Comparison of ENCODE assay signal across 8 cellular contexts in the genomic region with DNA sequence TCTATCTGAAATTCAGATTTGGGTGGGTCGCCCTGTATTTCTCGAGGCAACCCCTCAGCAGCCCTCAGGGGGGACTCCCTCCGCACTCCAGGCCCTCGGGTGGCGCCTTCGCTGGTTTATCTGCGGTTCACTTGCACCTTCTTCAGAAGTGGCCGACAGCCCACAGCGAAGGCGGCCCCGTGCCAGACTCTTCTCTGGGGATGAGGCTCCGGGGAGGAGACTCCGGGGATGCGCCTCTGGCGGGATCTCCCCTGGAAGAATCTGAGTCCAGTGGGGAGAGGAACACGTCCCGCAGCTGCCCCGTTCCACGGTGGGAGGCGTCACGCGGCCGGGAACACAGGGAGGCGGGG.
DNase-seq lines count a peak whose midpoint lies in the region; TF ChIP-seq lines count a peak whose summit lies in the region.

No MANE protein-coding gene starts in this region.

- H3K27ac Mint-ChIP-seq in activated naive CD8-positive, alpha-beta T cell treated with anti-CD3 and anti-CD28 coated beads for 36 hours: no peak overlapping the region

- H3K4me3 ChIP-seq in HAP-1: peak overlapping the region; percentile 44
- H3K4me3 ChIP-seq in iPS-15b (ENCODE audit: low read depth, low read length): peak overlapping the region; percentile 70

- in situ Hi-C loops in HAP-1 (cut with MboI; ENCODE audit: low sequenced_read_pairs): loop anchor here (10.0 kb wide), 1 partner anchor 1127 kb away; no protein-coding TSS in a partner anchor

- peak overlapping the region; percentile 73 for H3K4me3 Mint-ChIP-seq in activated naive CD8-positive, alpha-beta T cell treated with anti-CD3 and anti-CD28 coated beads for 36 hours

- no peaks in the 10 kb centered on the region for H3K36me3 ChIP-seq in HAP-1 (replicated peaks)
- H3K36me3 ChIP-seq in iPS-15b (ENCODE audit: control insufficient read depth, insufficient read depth, low read length): no peaks in the 10 kb centered on the region

- 0 out of 2 replicates have a peak, but pooled peaks have one; percentile 6 for TF ChIP-seq CTCF in GM12874 (IDR thresholded peaks at IDR 0.05; ENCODE audit: insufficient read depth, low read depth, low read length)

- H3K27me3 ChIP-seq in HAP-1 (ENCODE audit: low read depth): no peaks in the 10 kb centered on the region
- peaks cover 9% of the 10 kb centered on the region for H3K27me3 ChIP-seq in iPS-15b (ENCODE audit: control insufficient read depth, insufficient read depth, low read length)

- H3K4me1 ChIP-seq in HAP-1: peaks cover 4% of the 10 kb centered on the region; the same call in 1 of the 2 replicates
- H3K4me1 ChIP-seq in iPS-15b (ENCODE audit: control insufficient read depth, insufficient read depth, low read length): no peaks in the 10 kb centered on the region

- no peak overlapping the region for H3K9ac ChIP-seq in iPS-15b (ENCODE audit: low read depth, low read length)

- no peaks in the 10 kb centered on the region for H3K9me3 Mint-ChIP-seq in activated naive CD8-positive, alpha-beta T cell treated with anti-CD3 and anti-CD28 coated beads for 36 hours

- peaks cover 10% of the 10 kb centered on the region for H3K27me3 Mint-ChIP-seq in activated naive CD8-positive, alpha-beta T cell treated with anti-CD3 and anti-CD28 coated beads for 36 hours

- H3K9me3 ChIP-seq in HAP-1: no peaks in the 10 kb centered on the region
- H3K9me3 ChIP-seq in iPS-15b (ENCODE audit: control insufficient read depth, insufficient read depth, low read length): no peaks in the 10 kb centered on the region

- peaks cover 6% of the 10 kb centered on the region for H3K4me1 Mint-ChIP-seq in activated naive CD8-positive, alpha-beta T cell treated with anti-CD3 and anti-CD28 coated beads for 36 hours

- no peaks in the 10 kb centered on the region for H3K36me3 Mint-ChIP-seq in activated naive CD8-positive, alpha-beta T cell treated with anti-CD3 and anti-CD28 coated beads for 36 hours

- peak in 1 of 2 experiments; percentile 59 for DNase-seq in HAP-1 (ENCODE audit: low spot score in 2 of 2)
- DNase-seq in NAMALWA (ENCODE audit: low spot score): peak; percentile 21
- peak; percentile 42 for DNase-seq in activated naive CD8-positive, alpha-beta T cell treated with anti-CD3 and anti-CD28 coated beads for 36 hours
- DNase-seq in stimulated activated CD4-positive, alpha-beta T cell treated with anti-CD3 and anti-CD28 coated beads, Interleukin-12 subunit alpha, Interleukin-12 subunit beta, amount 100 ng/mL, for 4 hours: peak; percentile 34
- DNase-seq in NCI-H128 (lab: John Stamatoyannopoulos, UW; ENCODE audit: unreplicated experiment): no peak
- no peak for DNase-seq in NCI-H1694 (lab: John Stamatoyannopoulos, UW)

Comparison
In these comparisons a context has a peak if more than half of its experiments do, and no peak if none do; other contexts are left out.
1. DNase-seq: peak in NAMALWA (single experiment), activated naive CD8-positive, alpha-beta T cell treated with anti-CD3 and anti-CD28 coated beads for 36 hours (single experiment) and stimulated activated CD4-positive, alpha-beta T cell treated with anti-CD3 and anti-CD28 coated beads, Interleukin-12 subunit alpha, Interleukin-12 subunit beta, amount 100 ng/mL, for 4 hours (single experiment); none in NCI-H128 (single experiment) and NCI-H1694 (single experiment).